ENCODE assay signal across 12 cellular contexts in genomic region chr7:133484135-133484534, GRCh38.
DNase-seq lines count a peak whose midpoint lies in the region; TF ChIP-seq lines count a peak whose summit lies in the region.
"Had no signal": no experiment of that assay in that cellular context is flagged by ENCODE, and none has a peak within 500 bp of the region (broad histone marks: within the 10 kb centered on the region; RNA-seq: fewer than 3 reads in every experiment).

No MANE protein-coding gene starts in this region.

- no peak overlapping the region for H2BK120ac ChIP-seq in H9 (ENCODE audit: low read depth, low read length, poor library complexity, severe bottlenecking)

- H3K4me1 Mint-ChIP-seq in MCF 10A (ENCODE audit: insufficient read depth, unreplicated experiment) = peaks cover 25% of the 10 kb centered on the region
- no peaks in the 10 kb centered on the region for H3K4me1 Mint-ChIP-seq in H9

- H3K27me3 Mint-ChIP-seq in MCF 10A (ENCODE audit: insufficient read depth, unreplicated experiment) (no peaks in the 10 kb centered on the region), H9 (ENCODE audit: low read depth) (no peaks in the 10 kb centered on the region)

- no peak overlapping the region for H3K56ac ChIP-seq in H9 (ENCODE audit: insufficient read length, low read depth, low read length)

- no peak overlapping the region for H2BK15ac ChIP-seq in H9 (ENCODE audit: low read depth, low read length)

- 55 to 75% (median 72%) methylated on average over 2 of the region's 2 CpGs for WGBS in spleen, 5 donors
- WGBS in H9 (ENCODE audit: extremely low coverage, insufficient read length, low lambda C conversion rate) = no CpG with 5 or more reads among the region's 2 CpGs

- H3K4me1 ChIP-seq in breast epithelium = no peaks in the 10 kb centered on the region
- H3K4me1 ChIP-seq in spleen = peaks cover 0 to 6% (median 0%) of the 10 kb centered on the region in 6 donors
- no peaks in the 10 kb centered on the region for H3K4me1 ChIP-seq in H9 (ENCODE audit: insufficient read depth, low read length)
- H3K4me1 ChIP-seq in BE2C = peaks cover 6% of the 10 kb centered on the region; the same call in 1 of the 2 replicates

- H3K27ac Mint-ChIP-seq in MCF 10A (ENCODE audit: low read depth, unreplicated experiment) = no peak overlapping the region
- no peak overlapping the region for H3K27ac Mint-ChIP-seq in H9

- H2BK5ac ChIP-seq in H9 (ENCODE audit: insufficient read length, low read length) = no peak overlapping the region

- intact Hi-C loops in MCF 10A (cut with micrococcal nuclease) = loop anchor here (10.0 kb wide), 1 partner anchor 371 kb away; no protein-coding TSS in a partner anchor
- intact Hi-C loops in breast epithelium (cut with DNase I; ENCODE audit: low total_unique reads) = no loop called here
- intact Hi-C loops in spleen (cut with DNase I; ENCODE audit: low total_unique reads) = no loop called here

- no peak overlapping the region for H3K4me3 Mint-ChIP-seq in MCF 10A (ENCODE audit: unreplicated experiment)
- H3K4me3 Mint-ChIP-seq in H9 = no peak overlapping the region; a peak in 1 of 5 replicates
- H3K4me3 Mint-ChIP-seq: neural crest cell had no signal

- no peak overlapping the region for H3K14ac ChIP-seq in H9 (ENCODE audit: insufficient read depth, low read length)

- CTCF ChIA-PET in MCF 10A (lab: Yijun Ruan, JAX) = interaction anchor here (0.6 to 1.2 kb wide), 2 partner anchors 369 to 807 kb away, joined by 3 read pairs; no protein-coding TSS in a partner anchor

- no peak overlapping the region for H2BK20ac ChIP-seq in H9 (ENCODE audit: low read depth, low read length, poor library complexity, severe bottlenecking)

- H3K27ac ChIP-seq in breast epithelium (no peak overlapping the region), spleen (no peak overlapping the region), H9 (ENCODE audit: insufficient read length, low read depth, low read length) (no peak overlapping the region)

- no peak for TF ChIP-seq CTCF in MCF 10A (IDR thresholded peaks at IDR 0.05; ENCODE audit: unreplicated experiment)
- no peak for TF ChIP-seq CTCF in breast epithelium (IDR thresholded peaks at IDR 0.05)
- TF ChIP-seq CTCF in spleen (IDR thresholded peaks at IDR 0.05 in 8 of 11, conservative IDR thresholded peaks at IDR 0.05 in 3 of 11) = no peak
- TF ChIP-seq CTCF in H9 (conservative IDR thresholded peaks at IDR 0.05) = no peak
- TF ChIP-seq CTCF in BE2C (IDR thresholded peaks at IDR 0.05; ENCODE audit: low read depth, low read length) = no peak

- H3K36me3 ChIP-seq in breast epithelium (no peaks in the 10 kb centered on the region), spleen (peaks cover 0 to 48% (median 8%) of the 10 kb centered on the region in 6 donors), BE2C (no peaks in the 10 kb centered on the region)

- no peaks in the 10 kb centered on the region for H4K20me1 ChIP-seq in H9 (ENCODE audit: control insufficient read depth, insufficient read depth, insufficient read length)

- H2AFZ ChIP-seq in H9 (ENCODE audit: low read length) = no peak overlapping the region

- no peak overlapping the region for H3K4me2 ChIP-seq in H9 (ENCODE audit: insufficient read depth, insufficient read length, low read length)

- H3K4me3 ChIP-seq in breast epithelium = no peak overlapping the region
- no peak overlapping the region for H3K4me3 ChIP-seq in spleen
- H3K4me3 ChIP-seq in BE2C (ENCODE audit: low read depth, low read length) = no peak overlapping the region

- H3K27me3 ChIP-seq in breast epithelium = no peaks in the 10 kb centered on the region
- H3K27me3 ChIP-seq in spleen (replicated peaks in 1 of 7) = no peaks in the 10 kb centered on the region
- no peaks in the 10 kb centered on the region for H3K27me3 ChIP-seq in H9 (ENCODE audit: insufficient read depth, low read length)
- no peaks in the 10 kb centered on the region for H3K27me3 ChIP-seq in BE2C

- H4K91ac ChIP-seq in H9 (ENCODE audit: insufficient read length, low read depth, low read length) = no peak overlapping the region

- no peak overlapping the region for H2BK12ac ChIP-seq in H9 (ENCODE audit: insufficient read length, low read depth, low read length)

- H3K9me3 Mint-ChIP-seq in MCF 10A (ENCODE audit: unreplicated experiment) = no peaks in the 10 kb centered on the region
- H3K9me3 Mint-ChIP-seq in H9 = no peaks in the 10 kb centered on the region
- H3K9me3 Mint-ChIP-seq: neural crest cell had no signal

- peak; percentile 39 for DNase-seq in MCF 10A (ENCODE audit: unreplicated experiment)
- DNase-seq in breast epithelium (ENCODE audit: low spot score in 2 of 2) = no peak
- peak; percentile 61 for DNase-seq in activated CD8-positive, alpha-beta memory T cell treated with anti-CD3 and anti-CD28 coated beads, Interleukin-2, amount 50 U/mL, for 48 hours
- DNase-seq in kidney tubule cell (ENCODE audit: low spot score) = peak; percentile 3
- no peak for DNase-seq in spleen
- DNase-seq in NCI-H446 (lab: John Stamatoyannopoulos, UW) = no peak
- no peak for DNase-seq in H9
- DNase-seq in BE2C = no peak
- DNase-seq: cortex of kidney, H7, NCI-H748 treated with DMSO at 0.1 percent for 48 hours had no signal

- H3K36me3 Mint-ChIP-seq in MCF 10A (ENCODE audit: insufficient read depth, unreplicated experiment) (peaks cover 31% of the 10 kb centered on the region), H9 (ENCODE audit: insufficient read depth in 1 of 3, low read depth in 3 of 3) (no peaks in the 10 kb centered on the region)

- BruUV-seq in MCF 10A (replicated peaks; lab: Mats Ljungman, UMichigan) = no TSS peak

- H3K9ac ChIP-seq in H9 (ENCODE audit: extremely low read depth, insufficient read length, low read length) = no peak overlapping the region

- no peak overlapping the region for H4K8ac ChIP-seq in H9 (replicated peaks; ENCODE audit: insufficient read length, low read depth, low read length)

- no peak overlapping the region for H4K5ac ChIP-seq in H9 (ENCODE audit: insufficient read length, low read depth, low read length)

- no peaks in the 10 kb centered on the region for H3K9me3 ChIP-seq in breast epithelium
- H3K9me3 ChIP-seq in spleen = no peaks in the 10 kb centered on the region
- no peaks in the 10 kb centered on the region for H3K9me3 ChIP-seq in H9 (ENCODE audit: control insufficient read depth, low read depth, low read length)
- H3K9me3 ChIP-seq in BE2C = no peaks in the 10 kb centered on the region

- no peaks in the 10 kb centered on the region for H3K79me2 ChIP-seq in H9 (ENCODE audit: insufficient read depth, low read length)

- no peaks in the 10 kb centered on the region for H3K23me2 ChIP-seq in H9 (ENCODE audit: insufficient read length, low read depth, low read length, poor library complexity, severe bottlenecking)

- H3K23ac ChIP-seq in H9 (ENCODE audit: insufficient read length, low read depth, low read length) = no peak overlapping the region

- H3K18ac ChIP-seq in H9 (ENCODE audit: insufficient read length, low read depth, low read length) = no peak overlapping the region

- no peak overlapping the region for H3K4ac ChIP-seq in H9 (ENCODE audit: low read depth, low read length)

- H3T11ph ChIP-seq in H9 (ENCODE audit: low read length) = no peak overlapping the region

- no peak overlapping the region for H2AK5ac ChIP-seq in H9 (ENCODE audit: insufficient read length, low read length)

- no peak for TF ChIP-seq POLR2A in breast epithelium (IDR thresholded peaks at IDR 0.05)
- TF ChIP-seq POLR2A in spleen (IDR thresholded peaks at IDR 0.05) = no peak

- POLR2A ChIA-PET in MCF 10A (lab: Yijun Ruan, JAX) = interaction anchor here (0.7 to 0.9 kb wide), 2 partner anchors 27 to 447 kb away, joined by 3 read pairs; no protein-coding TSS in a partner anchor

- H3K79me1 ChIP-seq in H9 (ENCODE audit: insufficient read depth, low read depth, low read length, poor library complexity, severe bottlenecking) = no peaks in the 10 kb centered on the region

Comparison
In these comparisons a context has a peak if more than half of its experiments do, and no peak if none do; other contexts are left out.
1. DNase-seq: peak in MCF 10A (single experiment), activated CD8-positive, alpha-beta memory T cell treated with anti-CD3 and anti-CD28 coated beads, Interleukin-2, amount 50 U/mL, for 48 hours (single experiment) and kidney tubule cell (single experiment); none in breast epithelium (0 of 2), spleen (single experiment), NCI-H446 (0 of 2), H9 (single experiment) and BE2C (single experiment).